ENCODE assay signal across 20 cellular contexts in genomic region chr6:11320914-11321549, GRCh38.
DNase-seq lines count a peak whose midpoint lies in the region; ATAC-seq and TF ChIP-seq lines count a peak whose summit lies in the region.
"Had no signal": no experiment of that assay in that cellular context is flagged by ENCODE, and none has a peak within 500 bp of the region (broad histone marks: within the 10 kb centered on the region; RNA-seq: fewer than 3 reads in every experiment).

No MANE protein-coding gene starts in this region.

- intact Hi-C loops in left ventricle myocardium inferior (cut with micrococcal nuclease) = no loop called here

- H3K9me3 ChIP-seq in left ventricle myocardium inferior (replicated peaks) = no peaks in the 10 kb centered on the region
- no peaks in the 10 kb centered on the region for H3K9me3 ChIP-seq in right atrium auricular region
- H3K9me3 ChIP-seq in T-helper 17 cell (ENCODE audit: control insufficient read depth, low read length, poor library complexity, severe bottlenecking) = no peaks in the 10 kb centered on the region

- H3K27me3 Mint-ChIP-seq in T-helper 17 cell = no peaks in the 10 kb centered on the region
- peaks cover 0 to 1% (median 0%) of the 10 kb centered on the region in 3 donors for H3K27me3 Mint-ChIP-seq in immature natural killer cell (ENCODE audit: low read depth in 3 of 3)

- H3K4me1 ChIP-seq in left ventricle myocardium inferior (peaks cover 25% of the 10 kb centered on the region), right atrium auricular region (peaks cover 0 to 22% of the 10 kb centered on the region in 2 donors)

- H3K36me3 Mint-ChIP-seq in T-helper 17 cell (ENCODE audit: low read depth) (peaks cover 8% of the 10 kb centered on the region), immature natural killer cell (peaks cover 14 to 40% (median 19%) of the 10 kb centered on the region in 3 donors)
- H3K36me3 Mint-ChIP-seq in stimulated activated effector memory CD8-positive, alpha-beta T cell treated with anti-CD3 and anti-CD28 coated beads, Interleukin-12 subunit alpha, Interleukin-12 subunit beta, amount 100 ng/mL, for 72 hours = peaks cover 32% of the 10 kb centered on the region

- H3K4me1 Mint-ChIP-seq in T-helper 17 cell (peaks cover 49% of the 10 kb centered on the region), immature natural killer cell (peaks cover 74 to 96% of the 10 kb centered on the region in 2 donors)
- H3K4me1 Mint-ChIP-seq in stimulated activated effector memory CD8-positive, alpha-beta T cell treated with anti-CD3 and anti-CD28 coated beads, Interleukin-12 subunit alpha, Interleukin-12 subunit beta, amount 100 ng/mL, for 72 hours = peaks cover 84% of the 10 kb centered on the region

- H3K27me3 ChIP-seq in left ventricle myocardium inferior (ENCODE audit: low read depth) = no peaks in the 10 kb centered on the region
- H3K27me3 ChIP-seq in right atrium auricular region = no peaks in the 10 kb centered on the region

- H3K4me3 Mint-ChIP-seq in T-helper 17 cell = no peak overlapping the region
- H3K4me3 Mint-ChIP-seq in immature natural killer cell = no peak overlapping the region
- H3K4me3 Mint-ChIP-seq in stimulated activated effector memory CD8-positive, alpha-beta T cell treated with anti-CD3 and anti-CD28 coated beads, Interleukin-12 subunit alpha, Interleukin-12 subunit beta, amount 100 ng/mL, for 72 hours = no peak overlapping the region
- H3K4me3 Mint-ChIP-seq: GM23338 had no signal

- H3K27ac ChIP-seq in left ventricle myocardium inferior (replicated peaks) (peak overlapping the region; percentile 13), right atrium auricular region (no peak overlapping the region)
- H3K27ac ChIP-seq: KMS-11 had no signal

- DNase-seq in left ventricle myocardium inferior (no peak), right atrium auricular region (ENCODE audit: low spot score) (no peak), T-helper 17 cell (no peak), immature natural killer cell (no peak), NCI-H226 (no peak), NCI-H1694 (lab: John Stamatoyannopoulos, UW) (no peak)
- DNase-seq in stimulated activated effector memory CD8-positive, alpha-beta T cell treated with anti-CD3 and anti-CD28 coated beads, Interleukin-12 subunit alpha, Interleukin-12 subunit beta, amount 100 ng/mL, for 72 hours (ENCODE audit: low spot score in 2 of 2) = no peak
- DNase-seq: 8988T, DMS79 treated with DMSO at 0.1 percent for 48 hours, MV-4-11, NCI-H187 treated with DMSO at 0.1 percent for 48 hours, NCI-H345, NCI-H524 treated with DMSO at 0.1 percent for 48 hours, PC-3, RPMI8226, SHP77 treated with DMSO at 0.1 percent for 48 hours had no signal

- TF ChIP-seq CTCF in left ventricle myocardium inferior (IDR thresholded peaks at IDR 0.05; ENCODE audit: borderline replicate concordance) = no peak
- no peak for TF ChIP-seq CTCF in right atrium auricular region (IDR thresholded peaks at IDR 0.05)

- ATAC-seq in T-helper 17 cell (no peak), HG02642 (IDR thresholded peaks at IDR 0.05; ENCODE audit: poor library complexity, unreplicated experiment) (no peak)
- no peak for ATAC-seq in stimulated activated effector memory CD8-positive, alpha-beta T cell treated with anti-CD3 and anti-CD28 coated beads, Interleukin-12 subunit alpha, Interleukin-12 subunit beta, amount 100 ng/mL, for 72 hours
- ATAC-seq: GM23338, HCT116, PC-3 had no signal

- peak overlapping the region; percentile 96 for H3K27ac Mint-ChIP-seq in T-helper 17 cell
- H3K27ac Mint-ChIP-seq in immature natural killer cell = peak overlapping the region in 4 of 6 donors; percentile 7 to 73 (median 39)
- H3K27ac Mint-ChIP-seq in stimulated activated effector memory CD8-positive, alpha-beta T cell treated with anti-CD3 and anti-CD28 coated beads, Interleukin-12 subunit alpha, Interleukin-12 subunit beta, amount 100 ng/mL, for 72 hours = peak overlapping the region; percentile 74
- H3K27ac Mint-ChIP-seq: GM23338 had no signal

- H3K4me3 ChIP-seq in left ventricle myocardium inferior (no peak overlapping the region), right atrium auricular region (no peak overlapping the region)
- H3K4me3 ChIP-seq: GM23338 had no signal

- no peaks in the 10 kb centered on the region for H3K36me3 ChIP-seq in left ventricle myocardium inferior
- H3K36me3 ChIP-seq in right atrium auricular region = no peaks in the 10 kb centered on the region

- no peaks in the 10 kb centered on the region for H3K9me3 Mint-ChIP-seq in immature natural killer cell
- no peaks in the 10 kb centered on the region for H3K9me3 Mint-ChIP-seq in stimulated activated effector memory CD8-positive, alpha-beta T cell treated with anti-CD3 and anti-CD28 coated beads, Interleukin-12 subunit alpha, Interleukin-12 subunit beta, amount 100 ng/mL, for 72 hours
- H3K9me3 Mint-ChIP-seq: GM23338 had no signal

Comparison
In these comparisons a context has a peak if more than half of its experiments do, and no peak if none do; other contexts are left out.
1. H3K27ac Mint-ChIP-seq: peak in every context shown above with its lines; median percentile 96 in T-helper 17 cell; 74 in stimulated activated effector memory CD8-positive, alpha-beta T cell treated with anti-CD3 and anti-CD28 coated beads, Interleukin-12 subunit alpha, Interleukin-12 subunit beta, amount 100 ng/mL, for 72 hours; 39 in immature natural killer cell.